Comparison of ENCODE assay signal across 30 cellular contexts in the genomic region with DNA sequence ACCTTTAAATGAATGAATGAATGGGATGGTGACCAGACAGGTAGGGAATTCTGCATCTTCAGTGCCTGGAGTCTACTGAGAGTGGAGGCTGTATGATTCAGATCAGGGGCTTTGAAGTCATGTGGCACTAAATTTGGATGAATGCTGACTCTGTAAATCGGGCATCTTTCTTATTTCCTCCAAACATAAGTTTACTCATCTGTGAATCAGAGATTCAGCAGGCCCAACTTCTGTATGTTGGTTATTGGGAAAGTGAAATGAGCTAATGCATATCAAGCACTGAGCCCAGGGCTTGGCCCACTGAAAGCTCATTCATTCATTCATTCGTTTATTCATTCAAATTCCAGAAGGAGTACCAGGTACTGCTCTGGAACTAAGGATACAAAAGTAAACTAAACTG.
"Had no signal": no experiment of that assay in that cellular context is flagged by ENCODE, and none has a peak within 500 bp of the region (broad histone marks: within the 10 kb centered on the region; RNA-seq: fewer than 3 reads in every experiment).

No MANE protein-coding gene starts in this region.

- H2AFZ ChIP-seq: PC-9 had no signal

- H3K4me3 ChIP-seq: body of pancreas, breast epithelium, MG63, PC-9 had no signal

- H3K27me3 ChIP-seq: body of pancreas, breast epithelium, MG63 had no signal

- DNase-seq: activated CD4-positive, alpha-beta T cell treated with anti-CD3 and anti-CD28 coated beads for 36 hours; activated CD4-positive, alpha-beta T cell treated with anti-CD3 and anti-CD28 coated beads, Interleukin-2, amount 10 ng/mL, durations not matched to agents 7 days and 5 days; activated CD4-positive, alpha-beta T cell treated with anti-CD3 and anti-CD28 coated beads, Interleukin-2, amount 50 U/mL, for 48 hours; activated CD8-positive, alpha-beta T cell treated with anti-CD3 and anti-CD28 coated beads, Interleukin-2, amount 10 ng/mL, durations not matched to agents 7 days and 5 days; activated gamma-delta T cell; activated naive CD4-positive, alpha-beta T cell treated with Interleukin-2 at 50 U/mL for 16 hours; activated naive CD8-positive, alpha-beta T cell treated with anti-CD3 and anti-CD28 coated beads, Interleukin-2, amount 10 ng/mL, durations not matched to agents 7 days and 5 days; activated T-cell treated with anti-CD3 and anti-CD28 coated beads, Interleukin-2, amount 50 U/mL, for 24 hours; body of pancreas; central memory CD4-positive, alpha-beta T cell; Karpas-422; KBM-7; MG63; NCI-H1048; NCI-H1105 treated with DMSO at 0.1 percent for 48 hours; NCI-H1436 treated with DMSO at 0.1 percent for 48 hours; NCI-H1694 treated with DMSO at 0.1 percent for 48 hours; NCI-H2029; NCI-H345; NCI-H524 treated with DMSO at 0.1 percent for 48 hours; NCI-H748 treated with DMSO at 0.1 percent for 48 hours; NK-92 treated with Interleukin-12 subunit alpha and Interleukin-12 subunit beta, amount 100 ng/mL, for 24 hours; PC-9; Right ventricle myocardium superior; SW 1271; T1000 had no signal

- FAIRE-seq: astrocyte had no signal

- H3K4me2 ChIP-seq: PC-9 had no signal

- H3K27ac ChIP-seq: body of pancreas, breast epithelium, PC-9 had no signal

- H3K36me3 ChIP-seq: breast epithelium, MG63 had no signal

- H3K4me1 ChIP-seq: body of pancreas, breast epithelium had no signal

- ATAC-seq: activated CD4-positive, alpha-beta T cell treated with anti-CD3 and anti-CD28 coated beads for 36 hours; activated CD4-positive, CD25-positive, alpha-beta regulatory T cell treated with anti-CD3 and anti-CD28 coated beads, Interleukin-2, amount 50 U/mL, for 24 hours; activated CD8-positive, alpha-beta T cell treated with anti-CD3 and anti-CD28 coated beads, Interleukin-2, amount 10 ng/mL, durations not matched to agents 7 days and 5 days; body of pancreas; WTC11 had no signal

- H3K9me3 ChIP-seq: body of pancreas, breast epithelium, MG63 had no signal
